Comparison of ENCODE assay signal across 10 cellular contexts in genomic region chr17:17876959-17877547, GRCh38. TPM values are rescaled to one million over a fixed set of nuclear protein-coding genes. Genes with fewer than 3 reads are reported as not detected.
A peak's percentile ranks its signal among the peaks of the same experiment; 100 is the strongest.
DNase-seq lines count a peak whose midpoint lies in the region; ATAC-seq and TF ChIP-seq lines count a peak whose summit lies in the region.
"Had no signal": no experiment of that assay in that cellular context is flagged by ENCODE, and none has a peak within 500 bp of the region (broad histone marks: within the 10 kb centered on the region; RNA-seq: fewer than 3 reads in every experiment).

No MANE protein-coding gene starts in this region.

- peak overlapping the region in 1 of 10 donors; percentile 56 for H3K27ac Mint-ChIP-seq in naive thymus-derived CD8-positive, alpha-beta T cell
- no peak overlapping the region for H3K27ac Mint-ChIP-seq in Calu3 (ENCODE audit: unreplicated experiment)
- H3K27ac Mint-ChIP-seq: stimulated activated memory B cell treated with anti-CD40 and anti-IgM and Interleukin-4, amounts not matched to agents 10 μg/mL and 1 μg/mL and 100 μg/mL, for 72 hours; T-helper 17 cell had no signal

- no peaks in the 10 kb centered on the region for H3K27me3 Mint-ChIP-seq in naive thymus-derived CD8-positive, alpha-beta T cell
- no peaks in the 10 kb centered on the region for H3K27me3 Mint-ChIP-seq in Calu3 (ENCODE audit: unreplicated experiment)
- H3K27me3 Mint-ChIP-seq: stimulated activated memory B cell treated with anti-CD40 and anti-IgM and Interleukin-4, amounts not matched to agents 10 μg/mL and 1 μg/mL and 100 μg/mL, for 72 hours; T-helper 17 cell had no signal

- H3K9me3 ChIP-seq in HEK293 (ENCODE audit: control insufficient read depth, insufficient read depth, low read depth, low read length) (no peaks in the 10 kb centered on the region), left lung (no peaks in the 10 kb centered on the region)

- BruUV-seq in Calu3 (replicated peaks; lab: Mats Ljungman, UMichigan): no TSS peak

- TF ChIP-seq CTCF in HEK293 (tag by site-specific recombination; IDR thresholded peaks at IDR 0.05): no peak
- TF ChIP-seq CTCF in coronary artery (IDR thresholded peaks at IDR 0.05): no peak
- TF ChIP-seq CTCF in left lung (IDR thresholded peaks at IDR 0.05): no peak
- no peak for TF ChIP-seq CTCF in Calu3 (IDR thresholded peaks at IDR 0.05; ENCODE audit: unreplicated experiment)

- peak overlapping the region; percentile 93 for H3K27ac ChIP-seq in HEK293 (ENCODE audit: extremely low read depth, low read depth, low read length)
- H3K27ac ChIP-seq in coronary artery: peak overlapping the region; percentile 96
- H3K27ac ChIP-seq in left lung: peak overlapping the region; percentile 73 to 74
- H3K27ac ChIP-seq in skin epidermis: peak overlapping the region in 20 of 21 experiments; percentile 4 to 86 (median 66)

- no peaks in the 10 kb centered on the region for H3K27me3 ChIP-seq in left lung

- peak; percentile 81 for ATAC-seq in left lung
- no peak for ATAC-seq in naive thymus-derived CD8-positive, alpha-beta T cell
- ATAC-seq in HG02610 (IDR thresholded peaks at IDR 0.05; ENCODE audit: unreplicated experiment): no peak
- ATAC-seq: stimulated activated memory B cell treated with anti-CD40 and anti-IgM and Interleukin-4, amounts not matched to agents 10 μg/mL and 1 μg/mL and 100 μg/mL, for 72 hours; T-helper 17 cell had no signal

- peaks cover 17% of the 10 kb centered on the region for H3K4me1 ChIP-seq in HEK293 (ENCODE audit: control insufficient read depth, insufficient read depth, low read length)
- peaks cover 26 to 49% of the 10 kb centered on the region in 2 donors for H3K4me1 ChIP-seq in left lung

- H3K36me3 ChIP-seq in HEK293 (ENCODE audit: control insufficient read depth in 2 of 2, insufficient read depth in 1 of 2, low read length in 2 of 2) (peaks cover 3 to 51% of the 10 kb centered on the region in 2 experiments; a peak in 2 of 3 replicates), left lung (peaks cover 0 to 53% of the 10 kb centered on the region in 2 donors)

- H3K4me3 ChIP-seq in HEK293 (ENCODE audit: low read depth, low read length) (no peak overlapping the region), coronary artery (peak overlapping the region; percentile 51), left lung (no peak overlapping the region), skin epidermis (no peak overlapping the region)

- DNase-seq in coronary artery (ENCODE audit: low spot score): peak; percentile 88
- DNase-seq in left lung: peak in 1 of 2 donors; percentile 76
- DNase-seq in naive thymus-derived CD8-positive, alpha-beta T cell: no peak
- DNase-seq in CD1c-positive myeloid dendritic cell (ENCODE audit: extremely low spot score): no peak
- DNase-seq in Calu3: no peak
- DNase-seq: T-helper 17 cell had no signal

- H3K4me3 Mint-ChIP-seq in naive thymus-derived CD8-positive, alpha-beta T cell: no peak overlapping the region
- no peak overlapping the region for H3K4me3 Mint-ChIP-seq in Calu3 (ENCODE audit: low read depth, unreplicated experiment)
- H3K4me3 Mint-ChIP-seq: stimulated activated memory B cell treated with anti-CD40 and anti-IgM and Interleukin-4, amounts not matched to agents 10 μg/mL and 1 μg/mL and 100 μg/mL, for 72 hours; T-helper 17 cell had no signal

- no peaks in the 10 kb centered on the region for H3K4me1 Mint-ChIP-seq in naive thymus-derived CD8-positive, alpha-beta T cell
- H3K4me1 Mint-ChIP-seq in Calu3 (ENCODE audit: low read depth, unreplicated experiment): no peaks in the 10 kb centered on the region
- H3K4me1 Mint-ChIP-seq: stimulated activated memory B cell treated with anti-CD40 and anti-IgM and Interleukin-4, amounts not matched to agents 10 μg/mL and 1 μg/mL and 100 μg/mL, for 72 hours had no signal

- CTCF ChIA-PET in HEK293 (lab: Yijun Ruan, JAX) (interaction anchor here (0.5 to 3.5 kb wide), 6 partner anchors 11 to 198 kb away, joined by 3 to 21 read pairs (median 4); no protein-coding TSS in a partner anchor), Calu3 (lab: Charles Lee) (interaction anchor here (0.7 to 1.0 kb wide), 2 partner anchors 36 to 134 kb away, joined by 3 to 7 read pairs; no protein-coding TSS in a partner anchor)

- intact Hi-C loops in left lung (cut with DNase I): no loop called here
- intact Hi-C loops in Calu3 (cut with micrococcal nuclease; ENCODE audit: unreplicated experiment): no loop called here

- no peaks in the 10 kb centered on the region for H3K9me3 Mint-ChIP-seq in naive thymus-derived CD8-positive, alpha-beta T cell
- no peaks in the 10 kb centered on the region for H3K9me3 Mint-ChIP-seq in Calu3 (ENCODE audit: low read depth, unreplicated experiment)
- H3K9me3 Mint-ChIP-seq: stimulated activated memory B cell treated with anti-CD40 and anti-IgM and Interleukin-4, amounts not matched to agents 10 μg/mL and 1 μg/mL and 100 μg/mL, for 72 hours had no signal

- POLR2A ChIA-PET in HEK293 (lab: Yijun Ruan, JAX): no interaction called here
- POLR2A ChIA-PET in naive thymus-derived CD8-positive, alpha-beta T cell (lab: Charles Lee): interaction anchor here (0.5 to 0.6 kb wide), 2 partner anchors 9 to 78 kb away, joined by 6 to 7 read pairs; no protein-coding TSS in a partner anchor

- peaks cover 0 to 77% (median 28%) of the 10 kb centered on the region in 3 donors for H3K36me3 Mint-ChIP-seq in naive thymus-derived CD8-positive, alpha-beta T cell
- H3K36me3 Mint-ChIP-seq in Calu3 (ENCODE audit: insufficient read depth, unreplicated experiment): no peaks in the 10 kb centered on the region

TF ChIP-seq in HEK293, 187 proteins besides CTCF, POLR2A, EP300 and RAD21:
- TF ChIP-seq ZNF513 (tag by site-specific recombination; IDR thresholded peaks at IDR 0.05) (no peak), ZNF354C (tag by site-specific recombination; IDR thresholded peaks at IDR 0.05; ENCODE audit: borderline replicate concordance, low read depth) (no peak), ZIC2 (tag by site-specific recombination; IDR thresholded peaks at IDR 0.05) (peak; percentile 45), ZFP37 (tag by site-specific recombination; IDR thresholded peaks at IDR 0.05) (no peak)

RNA-seq across cellular contexts. Expression of gene SREBF1, which starts 40.3 kb away (rescaled TPM):
- total RNA-seq in left lung: 100 to 1,000 TPM; 112 to 122 TPM
- 10 to 100 TPM; 40.6 to 43.8 TPM for total RNA-seq in naive thymus-derived CD8-positive, alpha-beta T cell
- polyA plus RNA-seq in naive thymus-derived CD8-positive, alpha-beta T cell: 10 to 100 TPM; 16.3 to 57.0 (median 44.8) TPM
- 104 and 110 TPM in 2 replicates for total RNA-seq in Calu3 (2022)
